Comparison of ENCODE assay signal across 1 cellular context in the genomic region with DNA sequence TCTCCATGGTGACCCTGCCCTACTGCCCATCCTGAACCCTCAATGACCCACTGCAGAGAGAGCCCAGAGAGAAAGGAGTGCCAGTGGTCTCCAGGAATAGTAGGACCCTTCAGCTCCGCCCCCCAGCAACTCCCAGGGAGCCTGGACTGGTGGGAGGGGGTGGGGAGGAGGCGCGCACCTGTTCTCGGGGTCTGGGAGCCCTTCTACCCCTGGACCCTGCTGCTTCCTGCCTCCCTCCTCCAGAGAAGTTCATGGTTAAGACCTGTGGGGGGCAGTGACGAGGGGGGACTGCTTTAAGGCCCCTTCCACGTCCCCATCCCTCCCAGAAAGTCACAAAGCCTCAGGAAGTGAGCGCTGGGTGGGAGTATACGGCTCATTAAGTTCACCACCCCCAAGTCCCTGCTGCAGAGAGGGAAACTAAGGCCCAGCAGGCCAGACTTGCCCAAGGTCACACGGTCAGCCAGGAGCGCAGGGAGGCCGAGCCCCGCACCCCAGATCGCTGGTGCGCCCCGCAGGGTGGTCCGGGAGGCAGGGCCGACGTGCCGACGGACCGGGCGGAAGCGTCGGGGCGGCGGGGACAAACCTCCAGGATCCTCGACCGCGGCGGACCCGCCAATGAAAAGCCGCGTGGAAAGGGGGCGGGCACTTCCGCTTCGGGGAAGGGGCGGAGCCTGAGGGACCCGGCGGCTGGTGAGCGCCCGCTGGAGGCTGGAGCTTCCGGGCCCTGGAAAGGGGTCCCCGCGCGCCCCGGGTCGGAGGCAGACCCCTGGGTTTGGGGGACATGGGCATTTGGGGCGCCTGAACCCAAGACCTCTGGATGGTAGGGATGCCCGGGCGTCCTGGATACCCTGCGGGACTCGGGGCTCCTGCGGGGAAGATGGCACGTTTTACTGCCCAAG.
TF ChIP-seq lines count a peak whose summit lies in the region.

A gene with protein sequence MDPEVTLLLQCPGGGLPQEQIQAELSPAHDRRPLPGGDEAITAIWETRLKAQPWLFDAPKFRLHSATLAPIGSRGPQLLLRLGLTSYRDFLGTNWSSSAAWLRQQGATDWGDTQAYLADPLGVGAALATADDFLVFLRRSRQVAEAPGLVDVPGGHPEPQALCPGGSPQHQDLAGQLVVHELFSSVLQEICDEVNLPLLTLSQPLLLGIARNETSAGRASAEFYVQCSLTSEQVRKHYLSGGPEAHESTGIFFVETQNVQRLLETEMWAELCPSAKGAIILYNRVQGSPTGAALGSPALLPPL (plus strand): TSS at position 667 of the 899 bp plus-strand sequence. CDS start 379 bp downstream, outside the sequence.
A gene with protein sequence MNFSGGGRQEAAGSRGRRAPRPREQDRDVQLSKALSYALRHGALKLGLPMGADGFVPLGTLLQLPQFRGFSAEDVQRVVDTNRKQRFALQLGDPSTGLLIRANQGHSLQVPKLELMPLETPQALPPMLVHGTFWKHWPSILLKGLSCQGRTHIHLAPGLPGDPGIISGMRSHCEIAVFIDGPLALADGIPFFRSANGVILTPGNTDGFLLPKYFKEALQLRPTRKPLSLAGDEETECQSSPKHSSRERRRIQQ (minus strand): TSS at position 579 of the 899 bp plus-strand sequence. CDS start 326 bp downstream, at position 253.

TF ChIP-seq in GM12878, 131 proteins besides CTCF, POLR2A, EP300 and RAD21 (continued from another document):
- 0 out of 2 replicates have a peak, but pooled peaks have one; percentile 38 for TF ChIP-seq GATAD2B (conservative IDR thresholded peaks at IDR 0.05; ENCODE audit: low read depth)
- TF ChIP-seq, protein P1, sequence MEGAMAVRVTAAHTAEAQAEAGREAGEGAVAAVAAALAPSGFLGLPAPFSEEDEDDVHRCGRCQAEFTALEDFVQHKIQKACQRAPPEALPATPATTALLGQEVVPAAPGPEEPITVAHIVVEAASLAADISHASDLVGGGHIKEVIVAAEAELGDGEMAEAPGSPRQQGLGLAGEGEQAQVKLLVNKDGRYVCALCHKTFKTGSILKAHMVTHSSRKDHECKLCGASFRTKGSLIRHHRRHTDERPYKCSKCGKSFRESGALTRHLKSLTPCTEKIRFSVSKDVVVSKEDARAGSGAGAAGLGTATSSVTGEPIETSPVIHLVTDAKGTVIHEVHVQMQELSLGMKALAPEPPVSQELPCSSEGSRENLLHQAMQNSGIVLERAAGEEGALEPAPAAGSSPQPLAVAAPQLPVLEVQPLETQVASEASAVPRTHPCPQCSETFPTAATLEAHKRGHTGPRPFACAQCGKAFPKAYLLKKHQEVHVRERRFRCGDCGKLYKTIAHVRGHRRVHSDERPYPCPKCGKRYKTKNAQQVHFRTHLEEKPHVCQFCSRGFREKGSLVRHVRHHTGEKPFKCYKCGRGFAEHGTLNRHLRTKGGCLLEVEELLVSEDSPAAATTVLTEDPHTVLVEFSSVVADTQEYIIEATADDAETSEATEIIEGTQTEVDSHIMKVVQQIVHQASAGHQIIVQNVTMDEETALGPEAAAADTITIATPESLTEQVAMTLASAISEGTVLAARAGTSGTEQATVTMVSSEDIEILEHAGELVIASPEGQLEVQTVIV (IDR thresholded peaks at IDR 0.05; ENCODE audit: borderline replicate concordance, partially characterized antibody), result peak; percentile 14
- no peak for TF ChIP-seq CHD1 (IDR thresholded peaks at IDR 0.05; ENCODE audit: low read depth, low read length)
- TF ChIP-seq, protein P2, sequence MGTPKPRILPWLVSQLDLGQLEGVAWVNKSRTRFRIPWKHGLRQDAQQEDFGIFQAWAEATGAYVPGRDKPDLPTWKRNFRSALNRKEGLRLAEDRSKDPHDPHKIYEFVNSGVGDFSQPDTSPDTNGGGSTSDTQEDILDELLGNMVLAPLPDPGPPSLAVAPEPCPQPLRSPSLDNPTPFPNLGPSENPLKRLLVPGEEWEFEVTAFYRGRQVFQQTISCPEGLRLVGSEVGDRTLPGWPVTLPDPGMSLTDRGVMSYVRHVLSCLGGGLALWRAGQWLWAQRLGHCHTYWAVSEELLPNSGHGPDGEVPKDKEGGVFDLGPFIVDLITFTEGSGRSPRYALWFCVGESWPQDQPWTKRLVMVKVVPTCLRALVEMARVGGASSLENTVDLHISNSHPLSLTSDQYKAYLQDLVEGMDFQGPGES (IDR thresholded peaks at IDR 0.05), result no peak
- TF ChIP-seq NBN (IDR thresholded peaks at IDR 0.05), result no peak
- no peak for TF ChIP-seq SREBF1 (IDR thresholded peaks at IDR 0.05; ENCODE audit: low read length)
- TF ChIP-seq TBL1XR1 (IDR thresholded peaks at IDR 0.05; ENCODE audit: low read depth, low read length), result no peak
- no peak for TF ChIP-seq NFIC (IDR thresholded peaks at IDR 0.05; ENCODE audit: low read depth, low read length)
- TF ChIP-seq, protein P3, sequence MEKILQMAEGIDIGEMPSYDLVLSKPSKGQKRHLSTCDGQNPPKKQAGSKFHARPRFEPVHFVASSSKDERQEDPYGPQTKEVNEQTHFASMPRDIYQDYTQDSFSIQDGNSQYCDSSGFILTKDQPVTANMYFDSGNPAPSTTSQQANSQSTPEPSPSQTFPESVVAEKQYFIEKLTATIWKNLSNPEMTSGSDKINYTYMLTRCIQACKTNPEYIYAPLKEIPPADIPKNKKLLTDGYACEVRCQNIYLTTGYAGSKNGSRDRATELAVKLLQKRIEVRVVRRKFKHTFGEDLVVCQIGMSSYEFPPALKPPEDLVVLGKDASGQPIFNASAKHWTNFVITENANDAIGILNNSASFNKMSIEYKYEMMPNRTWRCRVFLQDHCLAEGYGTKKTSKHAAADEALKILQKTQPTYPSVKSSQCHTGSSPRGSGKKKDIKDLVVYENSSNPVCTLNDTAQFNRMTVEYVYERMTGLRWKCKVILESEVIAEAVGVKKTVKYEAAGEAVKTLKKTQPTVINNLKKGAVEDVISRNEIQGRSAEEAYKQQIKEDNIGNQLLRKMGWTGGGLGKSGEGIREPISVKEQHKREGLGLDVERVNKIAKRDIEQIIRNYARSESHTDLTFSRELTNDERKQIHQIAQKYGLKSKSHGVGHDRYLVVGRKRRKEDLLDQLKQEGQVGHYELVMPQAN (conservative IDR thresholded peaks at IDR 0.05), result peak; percentile 64; the same call in 1 of the 2 replicates
- 0 out of 4 replicates have a peak, but pooled peaks of 1 of the 2 experiments have one; percentile 39 for TF ChIP-seq SRF (IDR thresholded peaks at IDR 0.05; ENCODE audit: low read depth in 2 of 2, low read length in 2 of 2)
- TF ChIP-seq IKZF1 (conservative IDR thresholded peaks at IDR 0.05), result peak; percentile 49
- TF ChIP-seq RUNX3 (IDR thresholded peaks at IDR 0.05; ENCODE audit: low read length), result 0 out of 2 replicates have a peak, but pooled peaks have one; percentile 13
- peak; percentile 53; the same call in 1 of the 2 replicates for TF ChIP-seq RB1 (IDR thresholded peaks at IDR 0.05; ENCODE audit: borderline replicate concordance)
- no peak for TF ChIP-seq YBX1 (IDR thresholded peaks at IDR 0.05)
- TF ChIP-seq, protein P4, sequence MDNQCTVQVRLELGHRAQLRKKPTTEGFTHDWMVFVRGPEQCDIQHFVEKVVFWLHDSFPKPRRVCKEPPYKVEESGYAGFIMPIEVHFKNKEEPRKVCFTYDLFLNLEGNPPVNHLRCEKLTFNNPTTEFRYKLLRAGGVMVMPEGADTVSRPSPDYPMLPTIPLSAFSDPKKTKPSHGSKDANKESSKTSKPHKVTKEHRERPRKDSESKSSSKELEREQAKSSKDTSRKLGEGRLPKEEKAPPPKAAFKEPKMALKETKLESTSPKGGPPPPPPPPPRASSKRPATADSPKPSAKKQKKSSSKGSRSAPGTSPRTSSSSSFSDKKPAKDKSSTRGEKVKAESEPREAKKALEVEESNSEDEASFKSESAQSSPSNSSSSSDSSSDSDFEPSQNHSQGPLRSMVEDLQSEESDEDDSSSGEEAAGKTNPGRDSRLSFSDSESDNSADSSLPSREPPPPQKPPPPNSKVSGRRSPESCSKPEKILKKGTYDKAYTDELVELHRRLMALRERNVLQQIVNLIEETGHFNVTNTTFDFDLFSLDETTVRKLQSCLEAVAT (IDR thresholded peaks at IDR 0.05), result 0 out of 2 replicates have a peak, but pooled peaks have one; percentile 21
- TF ChIP-seq TAF1 (IDR thresholded peaks at IDR 0.05; ENCODE audit: borderline replicate concordance, low read depth, low read length), result peak; percentile 50; the same call in 1 of the 2 replicates
- TF ChIP-seq SIX5 (IDR thresholded peaks at IDR 0.05; ENCODE audit: low read depth, low read length, severe bottlenecking), result no peak
- TF ChIP-seq NRF1 (conservative IDR thresholded peaks at IDR 0.05; ENCODE audit: low read depth, low read length), result no peak
- TF ChIP-seq SUZ12 (IDR thresholded peaks at IDR 0.05; ENCODE audit: unreplicated experiment), result no peak
- TF ChIP-seq ZBED1 (IDR thresholded peaks at IDR 0.05; ENCODE audit: borderline replicate concordance), result no peak
- TF ChIP-seq, protein P5, sequence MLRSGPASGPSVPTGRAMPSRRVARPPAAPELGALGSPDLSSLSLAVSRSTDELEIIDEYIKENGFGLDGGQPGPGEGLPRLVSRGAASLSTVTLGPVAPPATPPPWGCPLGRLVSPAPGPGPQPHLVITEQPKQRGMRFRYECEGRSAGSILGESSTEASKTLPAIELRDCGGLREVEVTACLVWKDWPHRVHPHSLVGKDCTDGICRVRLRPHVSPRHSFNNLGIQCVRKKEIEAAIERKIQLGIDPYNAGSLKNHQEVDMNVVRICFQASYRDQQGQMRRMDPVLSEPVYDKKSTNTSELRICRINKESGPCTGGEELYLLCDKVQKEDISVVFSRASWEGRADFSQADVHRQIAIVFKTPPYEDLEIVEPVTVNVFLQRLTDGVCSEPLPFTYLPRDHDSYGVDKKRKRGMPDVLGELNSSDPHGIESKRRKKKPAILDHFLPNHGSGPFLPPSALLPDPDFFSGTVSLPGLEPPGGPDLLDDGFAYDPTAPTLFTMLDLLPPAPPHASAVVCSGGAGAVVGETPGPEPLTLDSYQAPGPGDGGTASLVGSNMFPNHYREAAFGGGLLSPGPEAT (IDR thresholded peaks at IDR 0.05; ENCODE audit: low read depth), result 0 out of 2 replicates have a peak, but pooled peaks have one; percentile 25
- TF ChIP-seq BHLHE40 (IDR thresholded peaks at IDR 0.05; ENCODE audit: borderline replicate concordance in 1 of 2, low read depth in 2 of 2, low read length in 1 of 2), result peak; percentile 9 to 76; a peak in 2 of 4 replicates
- peak; percentile 79 for TF ChIP-seq SPI1 (IDR thresholded peaks at IDR 0.05; ENCODE audit: borderline replicate concordance, insufficient read depth, low read depth, low read length)
- no peak for TF ChIP-seq TCF12 (IDR thresholded peaks at IDR 0.05; ENCODE audit: low read depth, low read length)
- TF ChIP-seq POLR2AphosphoS2 (IDR thresholded peaks at IDR 0.05; ENCODE audit: low read depth, low read length), result peak; percentile 59
- TF ChIP-seq EZH2 (IDR thresholded peaks at IDR 0.05; ENCODE audit: borderline replicate concordance, control insufficient read depth, low read depth, low read length), result no peak
- TF ChIP-seq SMAD5 (IDR thresholded peaks at IDR 0.05; ENCODE audit: low read depth), result peak; percentile 21; the same call in 1 of the 2 replicates
- peak; percentile 74 for TF ChIP-seq POLR2AphosphoS5 (IDR thresholded peaks at IDR 0.05; ENCODE audit: low read length)
- peak; percentile 52; the same call in 1 of the 2 replicates for TF ChIP-seq CREB1 (IDR thresholded peaks at IDR 0.05; ENCODE audit: low read depth)
